ENCODE assay signal across 23 cellular contexts in the genomic region with DNA sequence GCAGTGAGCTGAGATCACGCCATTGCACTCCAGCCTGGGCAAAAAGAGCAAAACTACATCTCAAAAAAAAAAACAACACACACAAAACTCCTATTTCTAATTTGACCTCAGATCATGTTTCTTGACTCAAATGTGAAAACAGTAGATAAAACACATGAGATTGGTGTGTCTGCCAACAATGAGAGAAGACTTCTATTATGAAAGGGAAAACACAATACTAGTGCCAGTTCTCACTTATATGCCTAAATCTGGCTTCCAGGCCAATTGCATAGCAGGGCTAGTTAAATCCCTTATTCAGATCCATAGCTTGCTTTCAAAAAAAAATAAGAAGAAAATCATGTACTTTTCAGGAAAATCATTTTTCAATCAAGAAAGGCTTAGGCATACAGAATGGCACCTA.
"Had no signal": no experiment of that assay in that cellular context is flagged by ENCODE, and none has a peak within 500 bp of the region (broad histone marks: within the 10 kb centered on the region; RNA-seq: fewer than 3 reads in every experiment).

No MANE protein-coding gene starts in this region.

- DNase-seq: activated CD4-positive, alpha-beta T cell treated with anti-CD3 and anti-CD28 coated beads for 4 hours; activated CD8-positive, alpha-beta T cell treated with anti-CD3 and anti-CD28 coated beads for 36 hours; activated naive CD4-positive, alpha-beta T cell treated with anti-CD3 and anti-CD28 coated beads, Interleukin-2, amount 50 U/mL, for 16 hours; activated naive CD8-positive, alpha-beta T cell treated with anti-CD3 and anti-CD28 coated beads, Interleukin-2, amount 10 ng/mL, durations not matched to agents 7 days and 5 days; adrenal gland; caudate nucleus; NCI-H1092; NCI-H1417; NCI-H1694; NCI-H2029; NCI-H345; NCI-H510A; NCI-H526 treated with DMSO at 0.1 percent for 48 hours; NCI-H82; PC-3; SHP77; SW 1271 had no signal

- H3K9me3 ChIP-seq: adrenal gland, breast epithelium, SJSA1 had no signal

- H3K27ac ChIP-seq: breast epithelium, KMS-11, SJSA1 had no signal

- H3K27me3 Mint-ChIP-seq: activated CD8-positive, alpha-beta T cell treated with anti-CD3 and anti-CD28 coated beads for 36 hours; activated naive CD8-positive, alpha-beta T cell treated with anti-CD3 and anti-CD28 coated beads, Interleukin-2, amount 10 ng/mL, durations not matched to agents 7 days and 5 days had no signal

- ATAC-seq: activated CD4-positive, CD25-positive, alpha-beta regulatory T cell treated with anti-CD3 and anti-CD28 coated beads, Interleukin-2, amount 50 U/mL, for 24 hours; activated CD8-positive, alpha-beta T cell treated with anti-CD3 and anti-CD28 coated beads for 36 hours; PC-3; SK-N-SH treated with all-trans-retinoic acid at 6 μM for 48 hours had no signal

- H3K4me3 ChIP-seq: adrenal gland, breast epithelium, SJSA1 had no signal

- H3K27ac Mint-ChIP-seq: activated CD8-positive, alpha-beta T cell treated with anti-CD3 and anti-CD28 coated beads for 36 hours; activated naive CD8-positive, alpha-beta T cell treated with anti-CD3 and anti-CD28 coated beads, Interleukin-2, amount 10 ng/mL, durations not matched to agents 7 days and 5 days; T-helper 2 cell treated with Interferon-gamma antibody and Interleukin-4, amounts not matched to agents 5 μg/mL and 100 μg/mL, for 36 hours had no signal

- H3K9me3 Mint-ChIP-seq: activated CD8-positive, alpha-beta T cell treated with anti-CD3 and anti-CD28 coated beads for 36 hours; activated naive CD8-positive, alpha-beta T cell treated with anti-CD3 and anti-CD28 coated beads, Interleukin-2, amount 10 ng/mL, durations not matched to agents 7 days and 5 days; T-helper 2 cell treated with Interferon-gamma antibody and Interleukin-4, amounts not matched to agents 5 μg/mL and 100 μg/mL, for 36 hours had no signal

- H3K27me3 ChIP-seq: adrenal gland, breast epithelium, SJSA1 had no signal

- H3K4me3 Mint-ChIP-seq: activated CD8-positive, alpha-beta T cell treated with anti-CD3 and anti-CD28 coated beads for 36 hours; activated naive CD8-positive, alpha-beta T cell treated with anti-CD3 and anti-CD28 coated beads, Interleukin-2, amount 10 ng/mL, durations not matched to agents 7 days and 5 days; T-helper 2 cell treated with Interferon-gamma antibody and Interleukin-4, amounts not matched to agents 5 μg/mL and 100 μg/mL, for 36 hours had no signal
